In the genomic region with DNA sequence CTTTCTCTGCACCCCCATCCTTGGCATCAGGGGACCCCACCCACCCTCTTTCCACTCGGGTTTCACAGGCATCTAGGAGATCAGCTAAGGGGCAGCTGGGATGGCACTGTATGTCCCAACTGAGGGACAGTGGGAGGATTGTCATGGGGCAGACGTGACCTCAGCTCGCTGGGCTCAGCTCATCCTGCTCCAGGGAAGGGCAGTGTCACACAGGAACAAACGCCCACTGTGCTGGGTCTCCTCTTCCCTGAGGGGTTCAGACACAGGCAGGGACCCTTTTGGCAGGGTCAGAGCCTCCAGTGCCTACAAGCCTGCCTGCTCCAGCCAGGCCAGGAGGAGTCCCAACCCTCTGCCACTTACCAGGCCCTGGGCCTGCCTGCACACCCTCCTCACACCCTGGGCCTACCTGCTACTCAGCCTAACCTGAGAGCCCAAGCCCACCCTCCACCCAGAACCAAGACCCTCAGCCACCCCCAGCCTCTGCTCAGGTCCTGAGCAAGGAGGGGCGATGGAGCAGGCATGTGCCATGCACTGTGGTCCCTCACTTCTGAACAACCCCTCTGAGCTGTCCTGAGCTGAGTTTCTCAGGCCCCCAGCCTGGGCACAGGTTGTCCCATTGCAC, we compare ENCODE assay signal across 15 cellular contexts.
DNase-seq lines count a peak whose midpoint lies in the region; FAIRE-seq and TF ChIP-seq lines count a peak whose summit lies in the region.
"Had no signal": no experiment of that assay in that cellular context is flagged by ENCODE, and none has a peak within 500 bp of the region (broad histone marks: within the 10 kb centered on the region; RNA-seq: fewer than 3 reads in every experiment).

No MANE protein-coding gene starts in this region.

- H3K27me3 Mint-ChIP-seq in astrocyte (ENCODE audit: low read depth, unreplicated experiment): no peaks in the 10 kb centered on the region
- H3K27me3 Mint-ChIP-seq: activated naive CD8-positive, alpha-beta T cell had no signal

- DNase-seq in Ammon's horn (ENCODE audit: low spot score) (peak; percentile 95), astrocyte (ENCODE audit: low read depth) (no peak), islet precursor cell (peak; percentile 51), putamen (ENCODE audit: low spot score) (peak; percentile 92), dedifferentiated amniotic fluid mesenchymal stem cell (ENCODE audit: extremely low spot score) (no peak), GM19240 (ENCODE audit: insufficient read length, low spot score) (no peak)
- DNase-seq in activated effector memory CD4-positive, alpha-beta T cell treated with Interleukin-2 at 50 U/mL for 16 hours: no peak
- DNase-seq in stimulated activated CD4-positive, alpha-beta T cell treated with anti-CD3 and anti-CD28 coated beads, Interleukin-2, amount 100 ng/mL, for 24 hours: no peak
- DNase-seq: activated B cell treated with CpG ODN at 0.5 μM for 24 hours; activated CD8-positive, alpha-beta memory T cell treated with anti-CD3 and anti-CD28 coated beads, Interleukin-2, amount 50 U/mL, for 48 hours; NCI-H1048; OCI-M1; stomach had no signal

- H3K4me1 ChIP-seq in astrocyte (ENCODE audit: insufficient read depth, low read length): peaks cover 49% of the 10 kb centered on the region

- FAIRE-seq in astrocyte (lab: Jason Lieb, UNC): no peak
- FAIRE-seq: colon had no signal

- H4K20me1 ChIP-seq in astrocyte (ENCODE audit: insufficient read depth, low read length): no peaks in the 10 kb centered on the region

- no peak overlapping the region for H3K4me2 ChIP-seq in astrocyte (ENCODE audit: low read length)

- H3K36me3 Mint-ChIP-seq in astrocyte (ENCODE audit: low read depth, unreplicated experiment): peaks cover 2% of the 10 kb centered on the region
- H3K36me3 Mint-ChIP-seq: activated naive CD8-positive, alpha-beta T cell had no signal

- H3K27ac Mint-ChIP-seq in astrocyte (ENCODE audit: unreplicated experiment): peak overlapping the region; percentile 81
- H3K27ac Mint-ChIP-seq: activated B cell treated with CpG ODN at 0.5 μM for 24 hours; activated naive CD8-positive, alpha-beta T cell had no signal

- no peaks in the 10 kb centered on the region for H3K27me3 ChIP-seq in astrocyte (ENCODE audit: insufficient read depth, low read length)
- H3K27me3 ChIP-seq: stomach had no signal

- H3K36me3 ChIP-seq in astrocyte (ENCODE audit: insufficient read depth, low read length): no peaks in the 10 kb centered on the region
- H3K36me3 ChIP-seq: stomach had no signal

- no peaks in the 10 kb centered on the region for H3K9me3 ChIP-seq in astrocyte (ENCODE audit: insufficient read depth, low read depth, low read length)

- no peak overlapping the region for H3K9ac ChIP-seq in astrocyte (ENCODE audit: low read length)

- no peak for TF ChIP-seq CTCF in astrocyte (IDR thresholded peaks at IDR 0.05; ENCODE audit: insufficient read depth, low read depth, low read length)

- no peak overlapping the region for H3K4me3 Mint-ChIP-seq in astrocyte (ENCODE audit: unreplicated experiment)
- H3K4me3 Mint-ChIP-seq: activated B cell treated with CpG ODN at 0.5 μM for 24 hours; activated naive CD8-positive, alpha-beta T cell had no signal

- no peaks in the 10 kb centered on the region for H3K79me2 ChIP-seq in astrocyte (ENCODE audit: insufficient read depth, low read length)

- peaks cover 3% of the 10 kb centered on the region for H3K9me3 Mint-ChIP-seq in astrocyte (ENCODE audit: unreplicated experiment)
- H3K9me3 Mint-ChIP-seq: activated B cell treated with CpG ODN at 0.5 μM for 24 hours had no signal

- H2AFZ ChIP-seq in astrocyte (ENCODE audit: low read depth, low read length): no peak overlapping the region

- H3K4me3 ChIP-seq in astrocyte (ENCODE audit: insufficient read depth, low read depth, low read length): no peak overlapping the region
- H3K4me3 ChIP-seq: stomach had no signal

- H3K4me1 Mint-ChIP-seq in astrocyte (ENCODE audit: low read depth, unreplicated experiment): peaks cover 57% of the 10 kb centered on the region

- H3K27ac ChIP-seq in astrocyte (ENCODE audit: low read depth, low read length): no peak overlapping the region

Comparison
In these comparisons a context has a peak if more than half of its experiments do, and no peak if none do; other contexts are left out.
1. DNase-seq: peak in Ammon's horn (single experiment), islet precursor cell (single experiment) and putamen (single experiment); none in astrocyte (single experiment), dedifferentiated amniotic fluid mesenchymal stem cell (single experiment), activated effector memory CD4-positive, alpha-beta T cell treated with Interleukin-2 at 50 U/mL for 16 hours (single experiment), GM19240 (single experiment) and stimulated activated CD4-positive, alpha-beta T cell treated with anti-CD3 and anti-CD28 coated beads, Interleukin-2, amount 100 ng/mL, for 24 hours (0 of 2).